8 cellular contexts compared by ENCODE assay signal in the genomic region with DNA sequence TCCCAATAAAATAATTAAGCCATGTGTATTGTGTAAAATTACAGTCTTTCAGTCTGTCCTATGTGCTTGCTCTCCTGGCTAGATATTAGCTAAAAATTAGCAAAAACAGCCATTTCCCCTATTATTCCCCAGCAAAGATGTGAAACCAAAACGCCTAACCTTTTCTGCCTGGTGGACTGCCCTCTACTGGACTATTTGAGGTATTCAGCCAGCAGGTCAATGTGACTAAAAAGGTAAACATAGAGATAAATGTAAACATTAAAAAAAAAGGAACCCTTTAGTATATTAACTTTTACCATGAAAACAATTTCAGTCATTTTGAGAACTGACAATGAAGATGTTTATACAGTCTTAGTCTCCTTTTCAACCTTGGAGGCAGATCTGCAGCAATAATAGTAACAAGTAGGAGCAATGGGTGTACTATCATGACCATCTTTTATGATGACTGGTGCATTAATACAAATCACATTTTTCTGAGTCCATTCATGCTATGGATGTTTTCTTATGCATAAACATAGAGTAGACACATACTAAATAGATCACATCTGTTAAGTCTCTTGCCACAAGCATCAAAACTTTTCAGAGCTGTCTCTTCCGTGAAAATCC. TPM values are rescaled to one million over a fixed set of nuclear protein-coding genes. Genes with fewer than 3 reads are reported as not detected.
A peak's percentile ranks its signal among the peaks of the same experiment; 100 is the strongest.
DNase-seq lines count a peak whose midpoint lies in the region; ATAC-seq and TF ChIP-seq lines count a peak whose summit lies in the region.

No MANE protein-coding gene starts in this region.

- H3K9me3 Mint-ChIP-seq in central memory CD8-positive, alpha-beta T cell: no peaks in the 10 kb centered on the region
- no peaks in the 10 kb centered on the region for H3K9me3 Mint-ChIP-seq in activated T-helper 2 cell treated with anti-CD3 and anti-CD28 coated beads, Interferon-gamma antibody, Interleukin-2, Interleukin-4, amounts not matched to agents 10 μg/mL and 5 μg/mL and 100 μg/mL, durations not matched to agents 14 hours and 24 hours and 36 hours

- H3K4me3 Mint-ChIP-seq in central memory CD8-positive, alpha-beta T cell: no peak overlapping the region
- H3K4me3 Mint-ChIP-seq in activated T-helper 2 cell treated with anti-CD3 and anti-CD28 coated beads, Interferon-gamma antibody, Interleukin-2, Interleukin-4, amounts not matched to agents 10 μg/mL and 5 μg/mL and 100 μg/mL, durations not matched to agents 14 hours and 24 hours and 36 hours (ENCODE audit: low read depth): no peak overlapping the region

- H3K36me3 Mint-ChIP-seq in central memory CD8-positive, alpha-beta T cell (ENCODE audit: insufficient read depth): peaks cover 53% of the 10 kb centered on the region
- H3K36me3 Mint-ChIP-seq in activated T-helper 2 cell treated with anti-CD3 and anti-CD28 coated beads, Interferon-gamma antibody, Interleukin-2, Interleukin-4, amounts not matched to agents 10 μg/mL and 5 μg/mL and 100 μg/mL, durations not matched to agents 14 hours and 24 hours and 36 hours (ENCODE audit: low read depth): peaks cover 65% of the 10 kb centered on the region

- H3K27ac Mint-ChIP-seq in central memory CD8-positive, alpha-beta T cell (ENCODE audit: low read depth): no peak overlapping the region
- H3K27ac Mint-ChIP-seq in activated T-helper 2 cell treated with anti-CD3 and anti-CD28 coated beads, Interferon-gamma antibody, Interleukin-2, Interleukin-4, amounts not matched to agents 10 μg/mL and 5 μg/mL and 100 μg/mL, durations not matched to agents 14 hours and 24 hours and 36 hours: no peak overlapping the region

- 51 to 52% methylated on average over 2 of the region's 2 CpGs for WGBS in lung, 2 donors

- CTCF ChIA-PET in GM10248 (lab: Yijun Ruan, JAX): interaction anchor here (0.9 to 2.4 kb wide), 6 partner anchors 8 to 196 kb away, joined by 3 to 14 read pairs (median 4); a partner anchor contains a TSS

- H3K4me1 Mint-ChIP-seq in central memory CD8-positive, alpha-beta T cell: peaks cover 13% of the 10 kb centered on the region
- H3K4me1 Mint-ChIP-seq in activated T-helper 2 cell treated with anti-CD3 and anti-CD28 coated beads, Interferon-gamma antibody, Interleukin-2, Interleukin-4, amounts not matched to agents 10 μg/mL and 5 μg/mL and 100 μg/mL, durations not matched to agents 14 hours and 24 hours and 36 hours (ENCODE audit: low read depth): peaks cover 3% of the 10 kb centered on the region

- H3K27me3 ChIP-seq in lung (ENCODE audit: control insufficient read depth, insufficient read depth): no peaks in the 10 kb centered on the region

- peak; percentile 56 for ATAC-seq in central memory CD8-positive, alpha-beta T cell (replicated peaks; ENCODE audit: extremely low read depth, poor library complexity, severe bottlenecking)
- peak; percentile 66 for ATAC-seq in lung (ENCODE audit: insufficient read depth, low FRiP score)

- no peaks in the 10 kb centered on the region for H3K4me1 ChIP-seq in lung (ENCODE audit: control insufficient read depth in 2 of 2, insufficient read depth in 2 of 2, low read length in 2 of 2)

- H3K27me3 Mint-ChIP-seq in central memory CD8-positive, alpha-beta T cell: no peaks in the 10 kb centered on the region
- H3K27me3 Mint-ChIP-seq in activated T-helper 2 cell treated with anti-CD3 and anti-CD28 coated beads, Interferon-gamma antibody, Interleukin-2, Interleukin-4, amounts not matched to agents 10 μg/mL and 5 μg/mL and 100 μg/mL, durations not matched to agents 14 hours and 24 hours and 36 hours (ENCODE audit: low read depth): no peaks in the 10 kb centered on the region

- intact Hi-C loops in activated T-helper 2 cell treated with anti-CD3 and anti-CD28 coated beads, Interferon-gamma antibody, Interleukin-2, Interleukin-4, amounts not matched to agents 10 μg/mL and 5 μg/mL and 100 μg/mL, durations not matched to agents 14 hours and 24 hours and 36 hours (cut with micrococcal nuclease): no loop called here

- TF ChIP-seq CTCF in GM10248 (IDR thresholded peaks at IDR 0.05; ENCODE audit: control extremely low read depth, extremely low read depth, low read depth, missing control alignments) (peak; percentile 80), HFF-Myc (IDR thresholded peaks at IDR 0.05; ENCODE audit: low read depth, low read length, missing control alignments) (peak; percentile 84), lung (IDR thresholded peaks at IDR 0.05; ENCODE audit: control extremely low read depth, extremely low read depth) (peak; percentile 21)

- H3K27ac ChIP-seq in lung (ENCODE audit: low read depth in 1 of 2, low read length in 1 of 2): no peak overlapping the region

- POLR2A ChIA-PET in GM10248 (lab: Yijun Ruan, JAX): no interaction called here

- DNase-seq in AG20443 (ENCODE audit: low spot score) (peak; percentile 55), GM10248 (ENCODE audit: extremely low spot score) (peak; percentile 44), HFF-Myc (ENCODE audit: extremely low read depth, low read depth) (no peak), NCI-H2196 treated with DMSO at 0.1 percent for 48 hours (lab: John Stamatoyannopoulos, UW; ENCODE audit: unreplicated experiment) (peak; percentile 4), lung (ENCODE audit: low spot score) (no peak), ecto neural progenitor cell (ENCODE audit: low spot score) (no peak)
- DNase-seq in central memory CD8-positive, alpha-beta T cell (ENCODE audit: low spot score in 2 of 2): no peak
- DNase-seq in activated T-helper 2 cell treated with anti-CD3 and anti-CD28 coated beads, Interferon-gamma antibody, Interleukin-2, Interleukin-4, amounts not matched to agents 10 μg/mL and 5 μg/mL and 100 μg/mL, durations not matched to agents 14 hours and 24 hours and 36 hours (ENCODE audit: low spot score): no peak

- no peaks in the 10 kb centered on the region for H3K9me3 ChIP-seq in lung (ENCODE audit: control insufficient read depth in 2 of 2, insufficient read depth in 1 of 2, low read length in 1 of 2)

- peaks cover 5 to 17% of the 10 kb centered on the region in 2 donors for H3K36me3 ChIP-seq in lung (ENCODE audit: control insufficient read depth in 2 of 2, insufficient read depth in 2 of 2, low read length in 2 of 2)

- H3K4me3 ChIP-seq in HFF-Myc (replicated peaks; ENCODE audit: low read depth, low read length) (no peak overlapping the region), lung (no peak overlapping the region)

RNA-seq across cellular contexts. Expression of a gene that starts 10.1 kb away (rescaled TPM):
- 10 to 100 TPM; 31.2 to 75.4 TPM for total RNA-seq in lung
- 10 to 100 TPM; 31.3 to 36.3 TPM for polyA plus RNA-seq in lung
- total RNA-seq in activated T-helper 2 cell treated with anti-CD3 and anti-CD28 coated beads, Interferon-gamma antibody, Interleukin-2, Interleukin-4, amounts not matched to agents 10 μg/mL and 5 μg/mL and 100 μg/mL, durations not matched to agents 14 hours and 24 hours and 36 hours: 33.8 and 34.5 TPM in 2 replicates

RNA-seq across cellular contexts. Expression of a gene that starts 10.5 kb away (rescaled TPM):
- 10 to 100 TPM; 53.0 to 90.4 TPM for total RNA-seq in lung
- polyA plus RNA-seq in lung: 10 to 100 TPM; 45.8 to 56.3 TPM
- 69.0 and 74.8 TPM in 2 replicates for total RNA-seq in activated T-helper 2 cell treated with anti-CD3 and anti-CD28 coated beads, Interferon-gamma antibody, Interleukin-2, Interleukin-4, amounts not matched to agents 10 μg/mL and 5 μg/mL and 100 μg/mL, durations not matched to agents 14 hours and 24 hours and 36 hours

RNA-seq across cellular contexts. Expression of a gene that starts 14.8 kb away (rescaled TPM):
- total RNA-seq in lung: 10 to 100 TPM in 1 of 2 donors, 1 to 10 TPM in 1; 4.3 to 31.7 TPM
- 1 to 10 TPM; 2.9 to 5.4 TPM for polyA plus RNA-seq in lung
- 0.18 and 1.2 TPM in 2 replicates for total RNA-seq in activated T-helper 2 cell treated with anti-CD3 and anti-CD28 coated beads, Interferon-gamma antibody, Interleukin-2, Interleukin-4, amounts not matched to agents 10 μg/mL and 5 μg/mL and 100 μg/mL, durations not matched to agents 14 hours and 24 hours and 36 hours

Comparison
In these comparisons a context has a peak if more than half of its experiments do, and no peak if none do; other contexts are left out.
1. DNase-seq: peak in AG20443 (single experiment), GM10248 (single experiment) and NCI-H2196 treated with DMSO at 0.1 percent for 48 hours (single experiment); none in HFF-Myc (single experiment), central memory CD8-positive, alpha-beta T cell (0 of 2), lung (single experiment), ecto neural progenitor cell (single experiment) and activated T-helper 2 cell treated with anti-CD3 and anti-CD28 coated beads, Interferon-gamma antibody, Interleukin-2, Interleukin-4, amounts not matched to agents 10 μg/mL and 5 μg/mL and 100 μg/mL, durations not matched to agents 14 hours and 24 hours and 36 hours (single experiment).
2. CTCF ChIP-seq: peak in every context shown above with its lines; median percentile 84 in HFF-Myc; 80 in GM10248; 21 in lung.